In genomic region chr5:41924526-41924871, GRCh38 we compare ENCODE assay signal across 8 cellular contexts. TPM values are rescaled to one million over a fixed set of nuclear protein-coding genes. Genes with fewer than 3 reads are reported as not detected.
A peak's percentile ranks its signal among the peaks of the same experiment; 100 is the strongest.
DNase-seq lines count a peak whose midpoint lies in the region; ATAC-seq and TF ChIP-seq lines count a peak whose summit lies in the region.

No MANE protein-coding gene starts in this region.

- TF ChIP-seq CTCF in AG04449 (IDR thresholded peaks at IDR 0.05; ENCODE audit: insufficient read depth, low read length, missing control alignments) = no peak
- TF ChIP-seq CTCF in KMS-11 (conservative IDR thresholded peaks at IDR 0.05; ENCODE audit: low read depth, low read length) = no peak
- no peak for TF ChIP-seq CTCF in chondrocyte (IDR thresholded peaks at IDR 0.05)

- DNase-seq in AG04449 (ENCODE audit: low read depth, low spot score) = no peak
- DNase-seq in chondrocyte (ENCODE audit: low spot score) = no peak
- DNase-seq in naive B cell = no peak
- no peak for DNase-seq in MV-4-11 (lab: John Stamatoyannopoulos, UW)
- no peak for DNase-seq in left lobe of liver (ENCODE audit: low spot score)

- H3K4me2 ChIP-seq in KMS-11 = peak overlapping the region; percentile 92

- ATAC-seq in naive B cell (ENCODE audit: low read depth in 2 of 2) (no peak), left lobe of liver (no peak), GM18861 (IDR thresholded peaks at IDR 0.05; ENCODE audit: unreplicated experiment) (no peak), HG03039 (IDR thresholded peaks at IDR 0.05; ENCODE audit: unreplicated experiment) (no peak)

- H3K27ac Mint-ChIP-seq in chondrocyte (ENCODE audit: unreplicated experiment) (peak overlapping the region; percentile 89), naive B cell (peak overlapping the region; percentile 95 to 100 (median 98))

- H3K36me3 Mint-ChIP-seq in chondrocyte (ENCODE audit: low read depth) = peaks cover 2% of the 10 kb centered on the region
- H3K36me3 Mint-ChIP-seq in naive B cell = peaks cover under 1 to 12% of the 10 kb centered on the region in 2 donors

- no peaks in the 10 kb centered on the region for H3K79me2 ChIP-seq in KMS-11 (ENCODE audit: insufficient read depth, low read depth)

- peaks cover 22% of the 10 kb centered on the region for H3K4me1 ChIP-seq in KMS-11 (ENCODE audit: low read depth, poor library complexity, severe bottlenecking)

- H3K4me3 ChIP-seq in AG04449 (ENCODE audit: low read depth, low read length) (peak overlapping the region; percentile 72), KMS-11 (IDR thresholded peaks at IDR 0.05; ENCODE audit: insufficient read depth, low read depth, low read length) (no peak overlapping the region)

- H3K9ac ChIP-seq in KMS-11 = peak overlapping the region; percentile 95

- H3K4me3 Mint-ChIP-seq in chondrocyte (ENCODE audit: unreplicated experiment) = peak overlapping the region; percentile 86
- H3K4me3 Mint-ChIP-seq in naive B cell = peak overlapping the region; percentile 72 to 97 (median 88)

- H3K9me3 Mint-ChIP-seq in chondrocyte (ENCODE audit: low read depth) (no peaks in the 10 kb centered on the region), naive B cell (no peaks in the 10 kb centered on the region)

- H3K27me3 ChIP-seq in KMS-11 (ENCODE audit: insufficient read depth, low read depth) = no peaks in the 10 kb centered on the region

- no peaks in the 10 kb centered on the region for H4K20me1 ChIP-seq in KMS-11 (ENCODE audit: insufficient read depth)

- POLR2A ChIA-PET in AG04449 (lab: Yijun Ruan, JAX) = interaction anchor here (1.0 to 1.6 kb wide), 2 partner anchors 20 to 832 kb away, joined by 3 to 15 read pairs; partner anchors contain the start of genes CCDC152 and RIMOC1

- H3K4me1 Mint-ChIP-seq in chondrocyte (ENCODE audit: low read depth) (peaks cover 24% of the 10 kb centered on the region), naive B cell (peaks cover 12 to 28% (median 22%) of the 10 kb centered on the region in 3 donors)

- no peak overlapping the region for H3K27ac ChIP-seq in KMS-11

- H2AFZ ChIP-seq in KMS-11 (ENCODE audit: low read depth) = peak overlapping the region; percentile 96

- CTCF ChIA-PET in AG04449 (lab: Yijun Ruan, JAX) = interaction anchor here (1.0 to 1.5 kb wide), 7 partner anchors 14 to 114 kb away, joined by 3 to 8 read pairs (median 3); no protein-coding TSS in a partner anchor

- H3K27me3 Mint-ChIP-seq in chondrocyte (ENCODE audit: low read depth) (no peaks in the 10 kb centered on the region), naive B cell (no peaks in the 10 kb centered on the region)

- H3K36me3 ChIP-seq in KMS-11 (ENCODE audit: insufficient read depth) = no peaks in the 10 kb centered on the region

RNA-seq across cellular contexts. Expression of gene FBXO4, which starts 0.6 kb away (rescaled TPM):
- 6.7 to 11.4 TPM (median 9.3 TPM) in 3 replicates for total RNA-seq in chondrocyte
- 10 to 100 TPM; 14.5 to 34.9 (median 26.4) TPM for polyA plus RNA-seq in naive B cell (ENCODE audit: low read depth in 6 of 6)
- total RNA-seq in left lobe of liver = 5.6 TPM

RNA-seq across cellular contexts. Expression of gene RIMOC1, which starts 20.4 kb away (rescaled TPM):
- 35.9 to 41.0 TPM (median 38.9 TPM) in 3 replicates for total RNA-seq in chondrocyte
- polyA plus RNA-seq in naive B cell (ENCODE audit: low read depth in 6 of 6) = 10 to 100 TPM in 5 of 6 donors, 1 to 10 TPM in 1; 2.9 to 19.8 (median 14.6) TPM
- total RNA-seq in left lobe of liver = 10.6 TPM

RNA-seq across cellular contexts. Expression of gene OXCT1, which starts 54.3 kb away (rescaled TPM):
- total RNA-seq in chondrocyte (44.6 to 96.2 TPM (median 46.1 TPM) in 3 replicates), left lobe of liver (0.75 TPM)
- polyA plus RNA-seq in naive B cell (ENCODE audit: low read depth in 6 of 6) = 10 to 100 TPM; 25.8 to 28.6 (median 26.5) TPM

Comparison
In these comparisons a context has a peak if more than half of its experiments do, and no peak if none do; other contexts are left out.
1. RNA of gene OXCT1, which starts 54.3 kb away (total RNA-seq): 44.6 to 96.2 TPM in chondrocyte; 0.75 TPM in left lobe of liver (single experiment); every median in the first group is over 10 times any median in the second.